In the genomic region with DNA sequence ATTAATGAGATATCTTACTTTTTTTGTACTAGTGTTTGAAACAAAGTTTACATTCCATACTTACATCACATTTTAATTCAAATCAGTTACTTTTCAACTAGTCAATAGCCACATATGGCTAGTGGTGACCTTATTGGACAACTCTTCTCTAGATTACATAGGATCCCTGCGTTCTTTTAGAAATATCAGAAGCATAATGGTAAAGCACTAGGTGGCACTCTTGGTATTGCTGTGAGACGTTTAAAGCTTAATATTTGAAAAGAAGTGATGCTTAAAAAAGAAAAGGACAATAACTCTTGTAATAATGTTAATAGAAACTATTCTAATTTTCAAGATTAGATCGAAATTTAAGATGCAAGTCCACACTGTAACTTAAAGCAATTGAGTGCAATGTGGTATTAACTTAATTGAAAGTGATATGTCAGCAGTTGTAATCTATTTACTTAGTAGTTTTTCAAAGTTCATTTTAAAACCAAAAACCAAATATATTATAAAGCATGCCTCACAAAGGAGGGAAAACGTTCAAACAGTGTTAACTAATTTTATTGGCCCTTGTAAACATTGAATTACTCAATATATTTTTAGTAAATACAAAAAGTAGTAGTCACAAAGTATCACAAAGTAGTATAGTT, we compare ENCODE assay signal across 1 cellular context.
TF ChIP-seq lines count a peak whose summit lies in the region.

No MANE protein-coding gene starts in this region.

TF ChIP-seq in H1, 55 proteins besides CTCF, POLR2A, EP300 and RAD21 (continued from another document):
- no peak for TF ChIP-seq SIN3A (conservative IDR thresholded peaks at IDR 0.05 in 1 of 2, IDR thresholded peaks at IDR 0.05 in 1 of 2; ENCODE audit: low read depth in 1 of 2, low read length in 2 of 2)
- no peak for TF ChIP-seq JUND (IDR thresholded peaks at IDR 0.05; ENCODE audit: low read length)
